Comparison of ENCODE assay signal across 1 cellular context in genomic region chr12:106308611-106309010, GRCh38.
TF ChIP-seq lines count a peak whose summit lies in the region.

No MANE protein-coding gene starts in this region.

TF ChIP-seq in SK-N-SH, 30 proteins besides CTCF, POLR2A, EP300 and RAD21 (continued from another document):
- TF ChIP-seq ZBTB33 (IDR thresholded peaks at IDR 0.05; ENCODE audit: borderline replicate concordance, low read depth) (no peak), RFX5 (IDR thresholded peaks at IDR 0.05; ENCODE audit: low read length) (no peak), TEAD4 (IDR thresholded peaks at IDR 0.05; ENCODE audit: borderline replicate concordance, insufficient read depth) (no peak)
